In genomic region chr2:71276311-71277158, GRCh38 we compare ENCODE assay signal across 8 cellular contexts. TPM values are rescaled to one million over a fixed set of nuclear protein-coding genes. Genes with fewer than 3 reads are reported as not detected.
DNase-seq lines count a peak whose midpoint lies in the region; ATAC-seq lines count a peak whose summit lies in the region.

No MANE protein-coding gene starts in this region.

- peak; percentile 80 for DNase-seq in SIG-M5 treated with dmso at 0.1 percent for 504 hours (lab: John Stamatoyannopoulos, UW; ENCODE audit: unreplicated experiment)
- DNase-seq in SIG-M5 (lab: John Stamatoyannopoulos, UW) = no peak
- peak; percentile 86 for DNase-seq in NCI-H2171 (lab: John Stamatoyannopoulos, UW)
- peak; percentile 94 for DNase-seq in activated CD4-positive, alpha-beta T cell treated with anti-CD3 and anti-CD28 coated beads for 36 hours
- DNase-seq in cerebellum (ENCODE audit: low spot score) = peak; percentile 97
- DNase-seq in kidney tubule cell (ENCODE audit: low spot score) = peak; percentile 90
- peak; percentile 70 to 86 for DNase-seq in stimulated activated CD4-positive, alpha-beta T cell treated with anti-CD3 and anti-CD28 coated beads, Interleukin-15, amount 100 ng/mL, for 1 hour (ENCODE audit: low read depth in 1 of 2, low spot score in 1 of 2)

- peak overlapping the region; percentile 67 for H3K4me3 Mint-ChIP-seq in activated CD4-positive, alpha-beta T cell treated with anti-CD3 and anti-CD28 coated beads for 36 hours

- ATAC-seq in HG03045 (IDR thresholded peaks at IDR 0.05; ENCODE audit: unreplicated experiment) = peak; percentile 99
- ATAC-seq in activated CD4-positive, alpha-beta T cell treated with anti-CD3 and anti-CD28 coated beads for 36 hours = peak; percentile 100

- H3K27me3 Mint-ChIP-seq in activated CD4-positive, alpha-beta T cell treated with anti-CD3 and anti-CD28 coated beads for 36 hours = peaks cover 76% of the 10 kb centered on the region

- H3K36me3 Mint-ChIP-seq in activated CD4-positive, alpha-beta T cell treated with anti-CD3 and anti-CD28 coated beads for 36 hours (ENCODE audit: low read depth) = no peaks in the 10 kb centered on the region

- peaks cover 3% of the 10 kb centered on the region for H3K9me3 Mint-ChIP-seq in activated CD4-positive, alpha-beta T cell treated with anti-CD3 and anti-CD28 coated beads for 36 hours (ENCODE audit: low read depth)

- POLR2A ChIA-PET in activated CD4-positive, alpha-beta T cell treated with anti-CD3 and anti-CD28 coated beads for 36 hours (lab: Charles Lee) = interaction anchor here (0.7 to 1.0 kb wide), 2 partner anchors 49 to 55 kb away, joined by 3 to 5 read pairs; partner anchors contain the start of genes PAIP2B and ZNF638

- intact Hi-C loops in activated CD4-positive, alpha-beta T cell treated with anti-CD3 and anti-CD28 coated beads for 36 hours (cut with DNase I, micrococcal nuclease) = loop anchor here (1.0 to 5.0 kb wide), 7 partner anchors 49 to 208 kb away; partner anchors contain the start of genes MCEE (in 2 of the 2), MPHOSPH10 (in 2 of the 2), PAIP2B (in 2 of the 2) and ZNF638 (in 2 of the 2)

- CTCF ChIA-PET in activated CD4-positive, alpha-beta T cell treated with anti-CD3 and anti-CD28 coated beads for 36 hours (lab: Charles Lee) = interaction anchor here (0.5 to 1.3 kb wide), 8 partner anchors 11 to 312 kb away, joined by 3 to 7 read pairs (median 3); partner anchors contain the start of genes PAIP2B and ZNF638

- H3K27ac Mint-ChIP-seq in activated CD4-positive, alpha-beta T cell treated with anti-CD3 and anti-CD28 coated beads for 36 hours = no peak overlapping the region

- H3K4me1 Mint-ChIP-seq in activated CD4-positive, alpha-beta T cell treated with anti-CD3 and anti-CD28 coated beads for 36 hours = peaks cover 14% of the 10 kb centered on the region

RNA-seq across cellular contexts. Expression of gene PAIP2B, which starts 49.6 kb away (rescaled TPM):
- 1 to 10 TPM; 2.3 to 3.0 TPM for total RNA-seq in activated CD4-positive, alpha-beta T cell treated with anti-CD3 and anti-CD28 coated beads for 36 hours
- total RNA-seq in cerebellum = 17.3 TPM

RNA-seq across cellular contexts. Expression of gene ZNF638, which starts 55.0 kb away (rescaled TPM):
- total RNA-seq in activated CD4-positive, alpha-beta T cell treated with anti-CD3 and anti-CD28 coated beads for 36 hours = 10 to 100 TPM; 79.8 to 97.5 TPM
- total RNA-seq in cerebellum = 386 TPM
